8 cellular contexts compared by ENCODE assay signal in genomic region chr3:147364771-147365170, GRCh38. TPM values are rescaled to one million over a fixed set of nuclear protein-coding genes. Genes with fewer than 3 reads are reported as not detected.
"Had no signal": no experiment of that assay in that cellular context is flagged by ENCODE, and none has a peak within 500 bp of the region (broad histone marks: within the 10 kb centered on the region; RNA-seq: fewer than 3 reads in every experiment).

No MANE protein-coding gene starts in this region.

- ATAC-seq: GM23338, K562 had no signal

- H3K4me2 ChIP-seq: GM23338 had no signal

- FAIRE-seq: K562 had no signal

- H3K4me3 ChIP-seq: GM23338, K562 had no signal

- H3K27ac Mint-ChIP-seq: GM23338, HFFc6 had no signal

- H3K4me3 Mint-ChIP-seq: GM23338, HFFc6 had no signal

- H2AFZ ChIP-seq: GM23338 had no signal

- DNase-seq: H7, HCEC 1CT, HFFc6, IMR-90, KG1 had no signal

- H3K9me3 Mint-ChIP-seq: HFFc6 had no signal

RNA-seq across cellular contexts. Expression of gene ZIC4, which starts 41.6 kb away (rescaled TPM):
- total RNA-seq: GM23338, HT1080, IMR-90, K562 had no signal
- polyA plus RNA-seq: GM23338, IMR-90, K562 had no signal

RNA-seq across cellular contexts. Expression of gene ZIC1, which starts 44.4 kb away (rescaled TPM):
- total RNA-seq: HT1080, IMR-90 had no signal
- polyA plus RNA-seq: IMR-90 had no signal
